ENCODE assay signal across 8 cellular contexts in the genomic region with DNA sequence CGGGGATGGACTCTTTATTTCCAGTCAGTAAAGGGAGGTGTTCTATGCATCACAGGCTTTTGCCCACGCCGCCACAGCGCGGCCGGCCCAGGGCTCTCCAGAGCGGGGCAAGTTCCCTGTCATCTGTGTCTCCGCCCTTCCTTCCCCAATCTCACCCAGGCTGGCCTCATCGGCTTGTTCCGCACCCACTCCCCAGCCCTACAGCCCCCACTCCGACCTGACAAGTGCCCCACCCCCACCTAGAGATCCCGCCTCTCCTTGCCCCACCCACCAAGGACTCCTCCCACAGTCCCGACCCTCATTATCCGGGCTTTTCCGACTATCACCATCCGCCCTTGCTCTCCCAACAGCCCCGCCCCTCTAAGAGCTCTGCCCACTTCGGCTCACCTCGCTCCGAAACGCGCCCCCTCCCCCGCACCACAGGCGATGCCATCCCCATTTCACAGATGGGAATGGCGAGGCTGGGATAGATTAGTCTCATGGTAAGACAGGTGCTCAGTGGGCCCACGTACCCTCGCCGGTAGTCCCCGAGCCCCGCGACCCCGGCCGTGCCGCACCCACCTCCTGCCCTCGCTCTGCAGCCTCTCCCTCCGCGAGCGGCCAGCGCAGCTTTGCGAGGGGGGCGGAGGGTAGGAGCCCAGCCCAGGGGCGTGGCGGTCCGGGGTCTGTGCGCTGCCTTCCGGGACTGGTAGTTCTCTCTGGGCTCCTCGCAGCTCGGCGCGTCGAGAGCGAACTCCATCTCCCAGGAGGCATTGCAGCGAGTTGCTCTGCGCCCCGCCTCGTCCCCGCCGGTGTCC.
A peak's percentile ranks its signal among the peaks of the same experiment; 100 is the strongest.
DNase-seq lines count a peak whose midpoint lies in the region; FAIRE-seq and TF ChIP-seq lines count a peak whose summit lies in the region.

A gene with protein sequence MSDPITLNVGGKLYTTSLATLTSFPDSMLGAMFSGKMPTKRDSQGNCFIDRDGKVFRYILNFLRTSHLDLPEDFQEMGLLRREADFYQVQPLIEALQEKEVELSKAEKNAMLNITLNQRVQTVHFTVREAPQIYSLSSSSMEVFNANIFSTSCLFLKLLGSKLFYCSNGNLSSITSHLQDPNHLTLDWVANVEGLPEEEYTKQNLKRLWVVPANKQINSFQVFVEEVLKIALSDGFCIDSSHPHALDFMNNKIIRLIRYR (minus strand): TSS at position 615 of the 797 bp plus-strand sequence. CDS start 14,072 bp downstream, outside the sequence.

- H3K4me1 Mint-ChIP-seq in nephron progenitor cell = peaks cover 48% of the 10 kb centered on the region
- H3K4me1 Mint-ChIP-seq in stimulated activated naive CD8-positive, alpha-beta T cell treated with anti-CD3 and anti-CD28 coated beads, Interleukin-15, Interleukin-2, amounts not matched to agents 100 ng/mL and 50 ng/mL, for 24 hours (ENCODE audit: low read depth) = peaks cover 56% of the 10 kb centered on the region

- H3K4me1 ChIP-seq in MM.1S (ENCODE audit: low read length) = peaks cover 15% of the 10 kb centered on the region; the same call in 1 of the 2 replicates

- no peak within 1 kb of the TSS for H3K27ac ChIP-seq in MM.1S (ENCODE audit: low read length)

- H3K27me3 ChIP-seq in MM.1S (replicated peaks; ENCODE audit: insufficient read depth, low read length) = no peaks in the 10 kb centered on the region

- no peak within 1 kb of the TSS for H3K27ac Mint-ChIP-seq in nephron progenitor cell
- peak within 1 kb of the TSS; percentile 98 for H3K27ac Mint-ChIP-seq in stimulated activated naive CD8-positive, alpha-beta T cell treated with anti-CD3 and anti-CD28 coated beads, Interleukin-15, Interleukin-2, amounts not matched to agents 100 ng/mL and 50 ng/mL, for 24 hours

- FAIRE-seq in G401.6 (lab: Jason Lieb, UNC) = peak; percentile 90

- TF ChIP-seq CTCF in MM.1S (IDR thresholded peaks at IDR 0.05; ENCODE audit: low read length) (no peak), nephron progenitor cell (IDR thresholded peaks at IDR 0.05) (no peak)

- 0 out of 2 replicates have a peak, but pooled peaks cover 5% of the 10 kb centered on the region for H3K79me2 ChIP-seq in MM.1S (ENCODE audit: low read length)

- peaks cover 11% of the 10 kb centered on the region for H3K27me3 Mint-ChIP-seq in nephron progenitor cell (ENCODE audit: low read depth, poor library complexity)
- H3K27me3 Mint-ChIP-seq in stimulated activated naive CD8-positive, alpha-beta T cell treated with anti-CD3 and anti-CD28 coated beads, Interleukin-15, Interleukin-2, amounts not matched to agents 100 ng/mL and 50 ng/mL, for 24 hours = no peaks in the 10 kb centered on the region

- no peaks in the 10 kb centered on the region for H3K9me3 ChIP-seq in MM.1S (replicated peaks; ENCODE audit: insufficient read depth, low read length)

- no peaks in the 10 kb centered on the region for H3K36me3 ChIP-seq in MM.1S (replicated peaks; ENCODE audit: insufficient read depth, low read length)

- H4K20me1 ChIP-seq in MM.1S (ENCODE audit: insufficient read depth, low read length) = no peaks in the 10 kb centered on the region

- no peaks in the 10 kb centered on the region for H3K9me2 ChIP-seq in MM.1S (replicated peaks; ENCODE audit: insufficient read depth, low read length)

- no peaks in the 10 kb centered on the region for H3K36me3 Mint-ChIP-seq in nephron progenitor cell (ENCODE audit: low read depth)
- H3K36me3 Mint-ChIP-seq in stimulated activated naive CD8-positive, alpha-beta T cell treated with anti-CD3 and anti-CD28 coated beads, Interleukin-15, Interleukin-2, amounts not matched to agents 100 ng/mL and 50 ng/mL, for 24 hours (ENCODE audit: low read depth) = no peaks in the 10 kb centered on the region

- H3K9me3 Mint-ChIP-seq in nephron progenitor cell = no peaks in the 10 kb centered on the region
- no peaks in the 10 kb centered on the region for H3K9me3 Mint-ChIP-seq in stimulated activated naive CD8-positive, alpha-beta T cell treated with anti-CD3 and anti-CD28 coated beads, Interleukin-15, Interleukin-2, amounts not matched to agents 100 ng/mL and 50 ng/mL, for 24 hours

- H2AFZ ChIP-seq in MM.1S (ENCODE audit: low read length) = peak within 1 kb of the TSS; percentile 95

- peak within 1 kb of the TSS; percentile 89 for H3K4me3 ChIP-seq in MM.1S (ENCODE audit: low read length)

- peak within 1 kb of the TSS; percentile 95 for H3K4me3 Mint-ChIP-seq in nephron progenitor cell
- peak within 1 kb of the TSS; percentile 95 for H3K4me3 Mint-ChIP-seq in stimulated activated naive CD8-positive, alpha-beta T cell treated with anti-CD3 and anti-CD28 coated beads, Interleukin-15, Interleukin-2, amounts not matched to agents 100 ng/mL and 50 ng/mL, for 24 hours

- H3K4me2 ChIP-seq in MM.1S (ENCODE audit: low read depth, low read length) = peak within 1 kb of the TSS; percentile 94

- no peaks in the 10 kb centered on the region for H3F3A ChIP-seq in MM.1S (ENCODE audit: insufficient read depth, low read length)

- peak within 1 kb of the TSS; percentile 67 for H3K9ac ChIP-seq in MM.1S (ENCODE audit: low read length)

- peak; percentile 98 for DNase-seq in HCEC 1CT
- DNase-seq in MM.1S = peak; percentile 97
- DNase-seq in SHP77 treated with DMSO at 0.1 percent for 48 hours (lab: John Stamatoyannopoulos, UW) = peak; percentile 96
- DNase-seq in activated gamma-delta T cell (lab: John Stamatoyannopoulos, UW) = peak; percentile 78
- peak; percentile 95 for DNase-seq in fibroblast of the conjunctiva (ENCODE audit: low read depth)
- peak; percentile 96 for DNase-seq in nephron progenitor cell
